ENCODE assay signal across 27 cellular contexts in genomic region chr1:38431669-38432376, GRCh38.
"Had no signal": no experiment of that assay in that cellular context is flagged by ENCODE, and none has a peak within 500 bp of the region (broad histone marks: within the 10 kb centered on the region; RNA-seq: fewer than 3 reads in every experiment).

No MANE protein-coding gene starts in this region.

- H3K4me1 Mint-ChIP-seq: activated CD4-positive, alpha-beta T cell treated with anti-CD3 and anti-CD28 coated beads for 36 hours; activated naive CD4-positive, alpha-beta T cell treated with anti-CD3 and anti-CD28 coated beads, Interleukin-2, amount 10 ng/mL, durations not matched to agents 7 days and 5 days; activated naive CD8-positive, alpha-beta T cell treated with anti-CD3 and anti-CD28 coated beads for 36 hours; T-cell had no signal

- H3K9me3 Mint-ChIP-seq: activated CD8-positive, alpha-beta T cell treated with anti-CD3 and anti-CD28 coated beads for 36 hours; activated naive CD4-positive, alpha-beta T cell treated with anti-CD3 and anti-CD28 coated beads, Interleukin-2, amount 10 ng/mL, durations not matched to agents 7 days and 5 days; activated naive CD8-positive, alpha-beta T cell treated with anti-CD3 and anti-CD28 coated beads for 36 hours; activated T-cell treated with anti-CD3 and anti-CD28 coated beads, Interleukin-2, amount 50 U/mL, for 72 hours; activated T-helper 2 cell treated with anti-CD3 and anti-CD28 coated beads, Interferon-gamma antibody, Interleukin-2, Interleukin-4, amounts not matched to agents 10 μg/mL and 5 μg/mL and 100 μg/mL, durations not matched to agents 14 hours and 24 hours and 36 hours; T-cell had no signal

- H3K27ac Mint-ChIP-seq: activated CD4-positive, alpha-beta T cell treated with anti-CD3 and anti-CD28 coated beads for 36 hours; activated CD8-positive, alpha-beta T cell treated with anti-CD3 and anti-CD28 coated beads for 36 hours; activated naive CD4-positive, alpha-beta T cell treated with anti-CD3 and anti-CD28 coated beads, Interleukin-2, amount 10 ng/mL, durations not matched to agents 7 days and 5 days; activated naive CD8-positive, alpha-beta T cell treated with anti-CD3 and anti-CD28 coated beads for 36 hours; activated T-cell treated with anti-CD3 and anti-CD28 coated beads, Interleukin-2, amount 50 U/mL, for 72 hours; activated T-helper 2 cell treated with anti-CD3 and anti-CD28 coated beads, Interferon-gamma antibody, Interleukin-2, Interleukin-4, amounts not matched to agents 10 μg/mL and 5 μg/mL and 100 μg/mL, durations not matched to agents 14 hours and 24 hours and 36 hours; T-cell had no signal

- H3K27ac ChIP-seq: brain microvascular endothelial cell, SK-N-MC had no signal

- H3K36me3 ChIP-seq: brain microvascular endothelial cell had no signal

- H3K27me3 ChIP-seq: brain microvascular endothelial cell had no signal

- H3K4me3 Mint-ChIP-seq: activated CD4-positive, alpha-beta T cell treated with anti-CD3 and anti-CD28 coated beads for 36 hours; activated CD8-positive, alpha-beta T cell treated with anti-CD3 and anti-CD28 coated beads for 36 hours; activated naive CD4-positive, alpha-beta T cell treated with anti-CD3 and anti-CD28 coated beads, Interleukin-2, amount 10 ng/mL, durations not matched to agents 7 days and 5 days; activated naive CD8-positive, alpha-beta T cell treated with anti-CD3 and anti-CD28 coated beads for 36 hours; activated T-cell treated with anti-CD3 and anti-CD28 coated beads, Interleukin-2, amount 50 U/mL, for 72 hours; T-cell had no signal

- H3K4me3 ChIP-seq: SK-N-MC had no signal

- H3K36me3 Mint-ChIP-seq: activated naive CD4-positive, alpha-beta T cell treated with anti-CD3 and anti-CD28 coated beads, Interleukin-2, amount 10 ng/mL, durations not matched to agents 7 days and 5 days; activated naive CD8-positive, alpha-beta T cell treated with anti-CD3 and anti-CD28 coated beads for 36 hours; T-cell had no signal

- ATAC-seq: activated CD4-positive, alpha-beta T cell treated with anti-CD3 and anti-CD28 coated beads for 36 hours; activated CD8-positive, alpha-beta T cell treated with anti-CD3 and anti-CD28 coated beads for 36 hours; activated T-cell treated with anti-CD3 and anti-CD28 coated beads, Interleukin-2, amount 50 U/mL, for 72 hours; Panc1; Right ventricle myocardium inferior; T-cell had no signal

- DNase-seq: activated CD4-positive, alpha-beta T cell treated with anti-CD3 and anti-CD28 coated beads for 36 hours; activated CD4-positive, CD25-positive, alpha-beta regulatory T cell; activated CD8-positive, alpha-beta memory T cell treated with anti-CD3 and anti-CD28 coated beads, Interleukin-2, amount 50 U/mL, for 4 hours; activated CD8-positive, alpha-beta T cell treated with anti-CD3 and anti-CD28 coated beads for 36 hours; activated gamma-delta T cell treated with Interleukin-2 at 50 U/mL for 16 hours; activated naive CD4-positive, alpha-beta T cell treated with anti-CD3 and anti-CD28 coated beads, Interleukin-2, amount 10 ng/mL, durations not matched to agents 7 days and 5 days; activated naive CD8-positive, alpha-beta T cell treated with anti-CD3 and anti-CD28 coated beads for 36 hours; activated T-cell treated with anti-CD3 and anti-CD28 coated beads, Interleukin-2, amount 50 U/mL, for 72 hours; brain microvascular endothelial cell; Kasumi-1; NCI-H1105 treated with DMSO at 0.1 percent for 48 hours; NCI-H1436 treated with DMSO at 0.1 percent for 48 hours; NCI-H187 treated with DMSO at 0.1 percent for 48 hours; NCI-H2107; NCI-H2171 treated with DMSO at 0.1 percent for 48 hours; NCI-H226; NCI-H526; NCI-H82; OCI-M1; RPMI8226; T-cell; T-helper 2 cell; T1000 had no signal
